ENCODE assay signal across 23 cellular contexts in genomic region chr6:67000121-67000520, GRCh38.
"Had no signal": no experiment of that assay in that cellular context is flagged by ENCODE, and none has a peak within 500 bp of the region (broad histone marks: within the 10 kb centered on the region; RNA-seq: fewer than 3 reads in every experiment).

No MANE protein-coding gene starts in this region.

- FAIRE-seq: urothelium cell line had no signal

- ATAC-seq: stimulated activated effector memory CD8-positive, alpha-beta T cell treated with anti-CD3 and anti-CD28 coated beads, Interleukin-12 subunit alpha, Interleukin-12 subunit beta, amount 100 ng/mL, for 72 hours; stimulated activated memory B cell treated with anti-CD40 and anti-IgM and Interleukin-4, amounts not matched to agents 10 μg/mL and 1 μg/mL and 100 μg/mL, for 72 hours; stimulated activated naive B cell treated with anti-CD40 and anti-IgM and Interleukin-4, amounts not matched to agents 10 μg/mL and 1 μg/mL and 100 μg/mL, for 72 hours; stimulated activated naive CD8-positive, alpha-beta T cell treated with anti-CD3 and anti-CD28 coated beads, Interleukin-15, amount 100 ng/mL, for 72 hours; stimulated activated naive CD8-positive, alpha-beta T cell treated with anti-CD3 and anti-CD28 coated beads, Interleukin-15, Interleukin-2, amounts not matched to agents 100 U/mL and 50 U/mL, for 24 hours; upper lobe of right lung had no signal

- DNase-seq: stimulated activated CD4-positive, alpha-beta T cell treated with anti-CD3 and anti-CD28 coated beads, Interleukin-2, amount 100 ng/mL, for 48 hours; stimulated activated CD4-positive, alpha-beta T cell treated with anti-CD3 and anti-CD28 coated beads, Interleukin-4, amount 100 ng/mL, for 1 hour; stimulated activated CD4-positive, alpha-beta T cell treated with anti-CD3 and anti-CD28 coated beads, Interleukin-4, amount 100 ng/mL, for 24 hours; stimulated activated CD4-positive, alpha-beta T cell treated with anti-CD3 and anti-CD28 coated beads, Interleukin-4, amount 100 ng/mL, for 4 hours; stimulated activated CD8-positive, alpha-beta memory T cell treated with anti-CD3 and anti-CD28 coated beads, Interleukin-4, amount 100 ng/mL, for 48 hours; stimulated activated naive B cell treated with anti-CD40 and anti-IgM and Interleukin-4, amounts not matched to agents 10 μg/mL and 1 μg/mL and 100 μg/mL, for 72 hours; stimulated activated naive CD4-positive, alpha-beta T cell; stimulated activated naive CD4-positive, alpha-beta T cell treated with Interleukin-2 at 50 U/mL for 16 hours; stimulated activated naive CD8-positive, alpha-beta T cell treated with anti-CD3 and anti-CD28 coated beads, Interleukin-15, amount 100 ng/mL, for 72 hours; stimulated activated naive CD8-positive, alpha-beta T cell treated with anti-CD3 and anti-CD28 coated beads, Interleukin-15, Interleukin-2, amounts not matched to agents 100 U/mL and 50 U/mL, for 24 hours; stomach; substantia nigra; testis; thyroid gland; tibial artery; transverse colon; trophoblast cell; upper lobe of left lung; upper lobe of right lung; uterus had no signal
